In the genomic region with DNA sequence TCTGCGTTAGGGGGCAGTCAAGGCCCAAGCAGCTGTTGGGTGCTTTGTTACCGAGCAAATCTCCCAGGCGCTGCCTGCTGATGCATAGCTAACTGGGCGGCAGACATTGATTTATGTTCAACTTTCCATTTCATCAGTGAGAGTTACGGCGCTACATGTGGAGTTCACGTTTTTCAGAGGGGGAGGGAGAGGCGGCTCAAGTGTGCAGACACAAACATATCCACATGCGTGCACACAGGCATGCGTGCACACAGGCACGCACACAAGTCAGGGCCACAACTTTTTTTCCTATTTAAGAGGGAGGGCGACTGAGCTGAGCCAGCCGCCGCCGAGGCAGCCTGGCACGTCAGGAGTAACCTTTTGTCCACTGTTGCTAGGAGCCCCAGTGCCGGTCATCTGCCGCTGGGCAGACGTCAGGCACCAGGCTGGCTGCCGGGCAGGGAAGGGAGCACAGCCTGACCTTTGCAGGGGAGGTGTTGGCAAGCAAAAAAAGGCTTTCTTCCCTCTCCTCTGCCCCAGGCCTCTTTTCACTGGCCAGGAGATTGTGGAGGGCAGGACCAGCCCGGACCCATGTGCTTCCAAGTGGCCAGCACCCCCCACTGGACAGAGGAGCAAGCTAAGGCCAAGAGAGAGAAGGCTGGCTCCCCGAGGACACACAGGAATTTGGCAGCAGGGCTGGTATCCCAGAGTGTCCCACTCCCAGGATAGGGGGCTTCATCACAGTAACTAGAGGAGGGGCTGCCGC, we compare ENCODE assay signal across 8 cellular contexts.
DNase-seq lines count a peak whose midpoint lies in the region; ATAC-seq, FAIRE-seq and TF ChIP-seq lines count a peak whose summit lies in the region.

No MANE protein-coding gene starts in this region.

- SMC1A ChIA-PET in GM12878 (lab: Charles Lee; ENCODE audit: uncharacterized antibody, unreplicated experiment) = interaction anchor here (1.1 to 2.8 kb wide), 4 partner anchors 131 to 216 kb away, joined by 3 to 11 read pairs (median 5); no protein-coding TSS in a partner anchor

- H3K36me3 ChIP-seq in GM12878 (ENCODE audit: control insufficient read depth in 2 of 2, insufficient read depth in 2 of 2, low read length in 1 of 2) = peaks cover 0 to 4% of the 10 kb centered on the region in 2 experiments; a peak in 3 of 4 replicates

- H3K9me3 ChIP-seq in GM12878 (replicated peaks; ENCODE audit: control insufficient read depth, insufficient read depth, low read length) = no peaks in the 10 kb centered on the region

- H4K20me1 ChIP-seq in GM12878 (ENCODE audit: control insufficient read depth, insufficient read depth) = no peaks in the 10 kb centered on the region

- BruUV-seq in GM12878 (replicated peaks; lab: Mats Ljungman, UMichigan) = no TSS peak

- CTCF ChIA-PET in GM12878 (lab: Yijun Ruan, JAX) = interaction anchor here (0.6 to 2.7 kb wide), 19 partner anchors 10 to 537 kb away, joined by 3 to 20 read pairs (median 3); a partner anchor contains a TSS

- no peaks in the 10 kb centered on the region for H3K27me3 ChIP-seq in GM12878 (replicated peaks in 1 of 2; ENCODE audit: control insufficient read depth in 2 of 2, insufficient read depth in 2 of 2, low read length in 1 of 2)

- in situ Hi-C loops in GM12878 (cut with MboI) = no loop called here

- no peak for FAIRE-seq in GM12878 (lab: Jason Lieb, UNC)
- no peak for FAIRE-seq in HTR-8/SVneo (lab: Jason Lieb, UNC)

- H3K4me2 ChIP-seq in GM12878 (ENCODE audit: control insufficient read depth, insufficient read depth) = no peak overlapping the region

- peak; percentile 35; the same call in 1 of the 2 replicates for TF ChIP-seq RAD21 in GM12878 (IDR thresholded peaks at IDR 0.05; ENCODE audit: insufficient read depth, low read depth, low read length)

- RAD21 ChIA-PET in GM12878 (lab: Charles Lee; ENCODE audit: unreplicated experiment) = interaction anchor here (0.7 to 2.6 kb wide), 3 partner anchors 129 to 215 kb away, joined by 3 to 37 read pairs (median 16); a partner anchor contains a TSS

- H3K79me2 ChIP-seq in GM12878 (ENCODE audit: control insufficient read depth, insufficient read depth, low read length) = no peaks in the 10 kb centered on the region

- 0 out of 4 replicates have a peak, but pooled peaks of 1 of the 2 experiments have one; percentile 42 for TF ChIP-seq EP300 in GM12878 (IDR thresholded peaks at IDR 0.05; ENCODE audit: borderline replicate concordance in 1 of 2, control insufficient read depth in 1 of 2, low read depth in 2 of 2, low read length in 2 of 2)

- no peak overlapping the region for H3K27ac ChIP-seq in GM12878 (ENCODE audit: control insufficient read depth, insufficient read depth)
- H3K27ac ChIP-seq in skin epidermis = peak overlapping the region in 13 of 21 experiments; percentile 13 to 89 (median 73)

- no peak overlapping the region for H2AFZ ChIP-seq in GM12878 (ENCODE audit: control insufficient read depth, low read depth, low read length)

- peaks cover 10% of the 10 kb centered on the region for H3K4me1 ChIP-seq in GM12878 (ENCODE audit: control insufficient read depth, insufficient read depth, low read length)

- no peak overlapping the region for H3K4me3 ChIP-seq in GM12878
- H3K4me3 ChIP-seq in skin epidermis = no peak overlapping the region

- DNase-seq in DMS 273 (lab: John Stamatoyannopoulos, UW; ENCODE audit: unreplicated experiment) (peak; percentile 96), NCI-H187 (lab: John Stamatoyannopoulos, UW) (peak; percentile 38 to 76), GM12878 (ENCODE audit: low read depth, low spot score) (peak; percentile 19), inferior parietal cortex (ENCODE audit: extremely low spot score) (peak; percentile 72), HTR-8/SVneo (ENCODE audit: insufficient read length, low spot score) (no peak), dedifferentiated amniotic fluid mesenchymal stem cell (ENCODE audit: extremely low spot score) (no peak)

- peak; percentile 96 for ATAC-seq in GM12878
- ATAC-seq in GM21528 (IDR thresholded peaks at IDR 0.05; ENCODE audit: low FRiP score, unreplicated experiment) = no peak

- 92% methylated on average over 23 of the region's 23 CpGs for WGBS in GM12878 (ENCODE audit: insufficient coverage, insufficient replicate concordance, low lambda C conversion rate, missing lambda C conversion rate)

- H3K9ac ChIP-seq in GM12878 (ENCODE audit: control insufficient read depth, insufficient read depth, low read length) = no peak overlapping the region

- peak in 2 of 3 experiments; percentile 62 to 64; a peak in 4 of 6 replicates for TF ChIP-seq CTCF in GM12878 (IDR thresholded peaks at IDR 0.05 in 2 of 3, conservative IDR thresholded peaks at IDR 0.05 in 1 of 3; ENCODE audit: control insufficient read depth in 2 of 3, extremely low read depth in 1 of 3, insufficient read depth in 1 of 3, low read depth in 3 of 3, low read length in 3 of 3)

- POLR2A ChIA-PET in GM12878 (lab: Charles Lee) = interaction anchor here (1.0 to 1.7 kb wide), 3 partner anchors 9 to 134 kb away, joined by 3 to 6 read pairs (median 4); no protein-coding TSS in a partner anchor

- no peak for TF ChIP-seq POLR2A in GM12878 (IDR thresholded peaks at IDR 0.05; ENCODE audit: low read depth, low read length)

- intact Hi-C loops in GM12878 (cut with micrococcal nuclease; ENCODE audit: unreplicated experiment) = loop anchor here (1.0 to 5.0 kb wide), 2 partner anchors 134 to 216 kb away; a partner anchor contains a TSS

TF ChIP-seq in GM12878, 131 proteins besides CTCF, POLR2A, EP300 and RAD21 (continues in another document):
- TF ChIP-seq YBX1 (IDR thresholded peaks at IDR 0.05) (no peak), NR2F1 (conservative IDR thresholded peaks at IDR 0.05) (no peak), MYC (IDR thresholded peaks at IDR 0.05; ENCODE audit: insufficient read depth, insufficient read length, insufficient replicate concordance, low read length, severe bottlenecking) (no peak), TCF3 (IDR thresholded peaks at IDR 0.05; ENCODE audit: borderline replicate concordance, insufficient read depth, low read depth, low read length) (no peak), RELA (IDR thresholded peaks at IDR 0.05; ENCODE audit: borderline replicate concordance, partially characterized antibody) (no peak), PAX5 (IDR thresholded peaks at IDR 0.05; ENCODE audit: borderline replicate concordance, low read depth, low read length) (peak; percentile 57; the same call in 1 of the 2 replicates)
- TF ChIP-seq, protein P1, sequence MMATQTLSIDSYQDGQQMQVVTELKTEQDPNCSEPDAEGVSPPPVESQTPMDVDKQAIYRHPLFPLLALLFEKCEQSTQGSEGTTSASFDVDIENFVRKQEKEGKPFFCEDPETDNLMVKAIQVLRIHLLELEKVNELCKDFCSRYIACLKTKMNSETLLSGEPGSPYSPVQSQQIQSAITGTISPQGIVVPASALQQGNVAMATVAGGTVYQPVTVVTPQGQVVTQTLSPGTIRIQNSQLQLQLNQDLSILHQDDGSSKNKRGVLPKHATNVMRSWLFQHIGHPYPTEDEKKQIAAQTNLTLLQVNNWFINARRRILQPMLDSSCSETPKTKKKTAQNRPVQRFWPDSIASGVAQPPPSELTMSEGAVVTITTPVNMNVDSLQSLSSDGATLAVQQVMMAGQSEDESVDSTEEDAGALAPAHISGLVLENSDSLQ (IDR thresholded peaks at IDR 0.05) = peak; percentile 94
- TF ChIP-seq, protein P2, sequence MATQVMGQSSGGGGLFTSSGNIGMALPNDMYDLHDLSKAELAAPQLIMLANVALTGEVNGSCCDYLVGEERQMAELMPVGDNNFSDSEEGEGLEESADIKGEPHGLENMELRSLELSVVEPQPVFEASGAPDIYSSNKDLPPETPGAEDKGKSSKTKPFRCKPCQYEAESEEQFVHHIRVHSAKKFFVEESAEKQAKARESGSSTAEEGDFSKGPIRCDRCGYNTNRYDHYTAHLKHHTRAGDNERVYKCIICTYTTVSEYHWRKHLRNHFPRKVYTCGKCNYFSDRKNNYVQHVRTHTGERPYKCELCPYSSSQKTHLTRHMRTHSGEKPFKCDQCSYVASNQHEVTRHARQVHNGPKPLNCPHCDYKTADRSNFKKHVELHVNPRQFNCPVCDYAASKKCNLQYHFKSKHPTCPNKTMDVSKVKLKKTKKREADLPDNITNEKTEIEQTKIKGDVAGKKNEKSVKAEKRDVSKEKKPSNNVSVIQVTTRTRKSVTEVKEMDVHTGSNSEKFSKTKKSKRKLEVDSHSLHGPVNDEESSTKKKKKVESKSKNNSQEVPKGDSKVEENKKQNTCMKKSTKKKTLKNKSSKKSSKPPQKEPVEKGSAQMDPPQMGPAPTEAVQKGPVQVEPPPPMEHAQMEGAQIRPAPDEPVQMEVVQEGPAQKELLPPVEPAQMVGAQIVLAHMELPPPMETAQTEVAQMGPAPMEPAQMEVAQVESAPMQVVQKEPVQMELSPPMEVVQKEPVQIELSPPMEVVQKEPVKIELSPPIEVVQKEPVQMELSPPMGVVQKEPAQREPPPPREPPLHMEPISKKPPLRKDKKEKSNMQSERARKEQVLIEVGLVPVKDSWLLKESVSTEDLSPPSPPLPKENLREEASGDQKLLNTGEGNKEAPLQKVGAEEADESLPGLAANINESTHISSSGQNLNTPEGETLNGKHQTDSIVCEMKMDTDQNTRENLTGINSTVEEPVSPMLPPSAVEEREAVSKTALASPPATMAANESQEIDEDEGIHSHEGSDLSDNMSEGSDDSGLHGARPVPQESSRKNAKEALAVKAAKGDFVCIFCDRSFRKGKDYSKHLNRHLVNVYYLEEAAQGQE (IDR thresholded peaks at IDR 0.05; ENCODE audit: low read depth, low read length) = no peak
- TF ChIP-seq, protein P3, sequence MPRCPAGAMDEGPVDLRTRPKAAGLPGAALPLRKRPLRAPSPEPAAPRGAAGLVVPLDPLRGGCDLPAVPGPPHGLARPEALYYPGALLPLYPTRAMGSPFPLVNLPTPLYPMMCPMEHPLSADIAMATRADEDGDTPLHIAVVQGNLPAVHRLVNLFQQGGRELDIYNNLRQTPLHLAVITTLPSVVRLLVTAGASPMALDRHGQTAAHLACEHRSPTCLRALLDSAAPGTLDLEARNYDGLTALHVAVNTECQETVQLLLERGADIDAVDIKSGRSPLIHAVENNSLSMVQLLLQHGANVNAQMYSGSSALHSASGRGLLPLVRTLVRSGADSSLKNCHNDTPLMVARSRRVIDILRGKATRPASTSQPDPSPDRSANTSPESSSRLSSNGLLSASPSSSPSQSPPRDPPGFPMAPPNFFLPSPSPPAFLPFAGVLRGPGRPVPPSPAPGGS (IDR thresholded peaks at IDR 0.05; ENCODE audit: borderline replicate concordance, insufficient read depth, low read depth, low read length, poor library complexity, severe bottlenecking) = no peak
- TF ChIP-seq, protein P4, sequence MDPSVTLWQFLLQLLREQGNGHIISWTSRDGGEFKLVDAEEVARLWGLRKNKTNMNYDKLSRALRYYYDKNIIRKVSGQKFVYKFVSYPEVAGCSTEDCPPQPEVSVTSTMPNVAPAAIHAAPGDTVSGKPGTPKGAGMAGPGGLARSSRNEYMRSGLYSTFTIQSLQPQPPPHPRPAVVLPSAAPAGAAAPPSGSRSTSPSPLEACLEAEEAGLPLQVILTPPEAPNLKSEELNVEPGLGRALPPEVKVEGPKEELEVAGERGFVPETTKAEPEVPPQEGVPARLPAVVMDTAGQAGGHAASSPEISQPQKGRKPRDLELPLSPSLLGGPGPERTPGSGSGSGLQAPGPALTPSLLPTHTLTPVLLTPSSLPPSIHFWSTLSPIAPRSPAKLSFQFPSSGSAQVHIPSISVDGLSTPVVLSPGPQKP (IDR thresholded peaks at IDR 0.05; ENCODE audit: low read depth, low read length) = no peak

Comparison
In these comparisons a context has a peak if more than half of its experiments do, and no peak if none do; other contexts are left out.
1. DNase-seq: peak in DMS 273 (single experiment), NCI-H187 (2 of 2), GM12878 (single experiment) and inferior parietal cortex (single experiment); none in HTR-8/SVneo (single experiment) and dedifferentiated amniotic fluid mesenchymal stem cell (single experiment).